17 cellular contexts compared by ENCODE assay signal in genomic region chr1:21705303-21705980, GRCh38. TPM values are rescaled to one million over a fixed set of nuclear protein-coding genes. Genes with fewer than 3 reads are reported as not detected.
A peak's percentile ranks its signal among the peaks of the same experiment; 100 is the strongest.
DNase-seq lines count a peak whose midpoint lies in the region; ATAC-seq and TF ChIP-seq lines count a peak whose summit lies in the region.
"Had no signal": no experiment of that assay in that cellular context is flagged by ENCODE, and none has a peak within 500 bp of the region (broad histone marks: within the 10 kb centered on the region; RNA-seq: fewer than 3 reads in every experiment).

No MANE protein-coding gene starts in this region.

- H3K27me3 ChIP-seq in HL-60 (ENCODE audit: insufficient read depth, poor library complexity, severe bottlenecking): no peaks in the 10 kb centered on the region
- H3K27me3 ChIP-seq: colonic mucosa, ovary, transverse colon had no signal

- peaks cover 5% of the 10 kb centered on the region for H3K4me1 Mint-ChIP-seq in T-helper 17 cell

- peaks cover 8% of the 10 kb centered on the region for H3K36me3 Mint-ChIP-seq in T-helper 17 cell (ENCODE audit: low read depth)

- no peaks in the 10 kb centered on the region for H3K27me3 Mint-ChIP-seq in T-helper 17 cell
- H3K27me3 Mint-ChIP-seq: activated naive CD8-positive, alpha-beta T cell treated with anti-CD3 and anti-CD28 coated beads for 36 hours; stimulated activated naive B cell treated with anti-CD40 and anti-IgM and Interleukin-4, amounts not matched to agents 10 μg/mL and 1 μg/mL and 100 μg/mL, for 72 hours had no signal

- intact Hi-C loops in left ventricle myocardium superior (cut with micrococcal nuclease): no loop called here

- peak overlapping the region; percentile 6 for H3K27ac Mint-ChIP-seq in T-helper 17 cell
- H3K27ac Mint-ChIP-seq: activated naive CD8-positive, alpha-beta T cell treated with anti-CD3 and anti-CD28 coated beads for 36 hours had no signal

- no peak overlapping the region for H3K4me3 ChIP-seq in HL-60 (replicated peaks; ENCODE audit: insufficient read depth, low read length)
- H3K4me3 ChIP-seq: colonic mucosa, ovary, transverse colon had no signal

- no peak for DNase-seq in HL-60 (ENCODE audit: low read depth in 1 of 2, low spot score in 1 of 2)
- DNase-seq in T-helper 17 cell: no peak
- peak; percentile 58 for DNase-seq in islet precursor cell
- peak; percentile 23 for DNase-seq in retina
- DNase-seq in NCI-H226: no peak
- no peak for DNase-seq in NCI-H1092 (lab: John Stamatoyannopoulos, UW)
- DNase-seq in left ventricle myocardium superior: no peak
- DNase-seq: activated naive CD8-positive, alpha-beta T cell treated with anti-CD3 and anti-CD28 coated beads for 36 hours; colonic mucosa; foreskin fibroblast; NCI-H1694 treated with DMSO at 0.1 percent for 48 hours; ovary; SK-N-SH; stimulated activated naive B cell treated with anti-CD40 and anti-IgM and Interleukin-4, amounts not matched to agents 10 μg/mL and 1 μg/mL and 100 μg/mL, for 72 hours; T-helper 9 cell; transverse colon had no signal

- H3K9me3 ChIP-seq in T-helper 17 cell (ENCODE audit: control insufficient read depth, low read length, poor library complexity, severe bottlenecking): no peaks in the 10 kb centered on the region
- H3K9me3 ChIP-seq: colonic mucosa, ovary, SK-N-SH, transverse colon had no signal

- H3K27ac ChIP-seq in HL-60 (replicated peaks): peak overlapping the region; percentile 53
- H3K27ac ChIP-seq: colonic mucosa, ovary, transverse colon had no signal

- TF ChIP-seq CTCF in HL-60 (IDR thresholded peaks at IDR 0.05; ENCODE audit: insufficient read depth, low read length): no peak

- H3K4me3 Mint-ChIP-seq in T-helper 17 cell: no peak overlapping the region
- H3K4me3 Mint-ChIP-seq: activated naive CD8-positive, alpha-beta T cell treated with anti-CD3 and anti-CD28 coated beads for 36 hours; stimulated activated naive B cell treated with anti-CD40 and anti-IgM and Interleukin-4, amounts not matched to agents 10 μg/mL and 1 μg/mL and 100 μg/mL, for 72 hours had no signal

- ATAC-seq in T-helper 17 cell: no peak
- ATAC-seq in left ventricle myocardium superior: no peak
- ATAC-seq: left lobe of liver; stimulated activated naive B cell treated with anti-CD40 and anti-IgM and Interleukin-4, amounts not matched to agents 10 μg/mL and 1 μg/mL and 100 μg/mL, for 72 hours had no signal

RNA-seq across cellular contexts. Expression of gene RAP1GAP, which starts 36.3 kb away (rescaled TPM):
- total RNA-seq in T-helper 17 cell (under 1 TPM; 0.07 to 0.42 TPM), left ventricle myocardium superior (3.4 TPM)

Comparison
In these comparisons a context has a peak if more than half of its experiments do, and no peak if none do; other contexts are left out.
1. DNase-seq: peak in islet precursor cell (single experiment) and retina (single experiment); none in HL-60 (0 of 2), T-helper 17 cell (0 of 3), NCI-H226 (single experiment), NCI-H1092 (single experiment) and left ventricle myocardium superior (single experiment).